In genomic region chr11:62506413-62506940, GRCh38 we compare ENCODE assay signal across 1 cellular context.
TF ChIP-seq lines count a peak whose summit lies in the region.

No MANE protein-coding gene starts in this region.

TF ChIP-seq in H1, 55 proteins besides CTCF, POLR2A, EP300 and RAD21:
- TF ChIP-seq BRCA1 (IDR thresholded peaks at IDR 0.05; ENCODE audit: low read depth, low read length) (no peak), FOSL1 (IDR thresholded peaks at IDR 0.05; ENCODE audit: insufficient read depth, low read depth, low read length) (no peak), TAF1 (IDR thresholded peaks at IDR 0.05; ENCODE audit: low read depth, low read length) (no peak), KDM4A (IDR thresholded peaks at IDR 0.05; ENCODE audit: low read depth, low read length, severe bottlenecking) (no peak), ATF3 (IDR thresholded peaks at IDR 0.05; ENCODE audit: insufficient read depth, low read depth, low read length) (no peak), EZH2 (IDR thresholded peaks at IDR 0.05; ENCODE audit: low read depth, low read length, severe bottlenecking) (no peak), ZNF274 (IDR thresholded peaks at IDR 0.05; ENCODE audit: borderline replicate concordance, extremely low read depth, low read length) (no peak), PHF8 (conservative IDR thresholded peaks at IDR 0.05; ENCODE audit: low read depth, low read length) (no peak), HDAC2 (IDR thresholded peaks at IDR 0.05; ENCODE audit: borderline replicate concordance in 1 of 2, low read depth in 2 of 2, low read length in 2 of 2) (no peak), MAX (IDR thresholded peaks at IDR 0.05) (no peak), KDM5A (IDR thresholded peaks at IDR 0.05; ENCODE audit: low read length) (no peak), RBBP5 (IDR thresholded peaks at IDR 0.05; ENCODE audit: borderline replicate concordance, low read depth, low read length) (no peak), NRF1 (IDR thresholded peaks at IDR 0.05; ENCODE audit: low read depth, low read length) (no peak), CEBPB (IDR thresholded peaks at IDR 0.05; ENCODE audit: low read depth, low read length) (no peak), GABPA (IDR thresholded peaks at IDR 0.05; ENCODE audit: borderline replicate concordance, insufficient read depth, low read length) (no peak)
- TF ChIP-seq, protein P1, sequence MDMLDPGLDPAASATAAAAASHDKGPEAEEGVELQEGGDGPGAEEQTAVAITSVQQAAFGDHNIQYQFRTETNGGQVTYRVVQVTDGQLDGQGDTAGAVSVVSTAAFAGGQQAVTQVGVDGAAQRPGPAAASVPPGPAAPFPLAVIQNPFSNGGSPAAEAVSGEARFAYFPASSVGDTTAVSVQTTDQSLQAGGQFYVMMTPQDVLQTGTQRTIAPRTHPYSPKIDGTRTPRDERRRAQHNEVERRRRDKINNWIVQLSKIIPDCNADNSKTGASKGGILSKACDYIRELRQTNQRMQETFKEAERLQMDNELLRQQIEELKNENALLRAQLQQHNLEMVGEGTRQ (IDR thresholded peaks at IDR 0.05; ENCODE audit: low read length) = no peak
